ENCODE assay signal across 14 cellular contexts in the genomic region with DNA sequence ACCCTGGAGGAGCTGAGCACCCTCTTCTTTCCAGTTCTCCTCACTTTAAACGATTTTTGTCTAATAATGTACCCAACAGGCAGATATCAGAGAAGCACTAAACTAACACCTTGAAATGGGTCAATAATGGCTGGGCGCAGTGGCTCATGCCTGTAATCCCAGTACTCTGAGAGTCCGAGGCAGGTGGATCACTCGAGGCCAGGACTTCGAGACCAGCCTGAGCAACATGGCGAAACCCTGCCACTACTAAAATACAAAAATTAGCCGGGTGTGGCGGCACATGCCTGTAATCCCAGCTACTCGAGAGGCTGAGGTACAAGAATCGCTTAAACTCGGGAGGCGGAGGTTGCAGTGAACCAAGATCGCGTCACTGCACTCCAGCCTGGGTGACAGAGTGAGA. TPM values are rescaled to one million over a fixed set of nuclear protein-coding genes. Genes with fewer than 3 reads are reported as not detected.
A peak's percentile ranks its signal among the peaks of the same experiment; 100 is the strongest.
DNase-seq lines count a peak whose midpoint lies in the region; ATAC-seq and TF ChIP-seq lines count a peak whose summit lies in the region.
"Had no signal": no experiment of that assay in that cellular context is flagged by ENCODE, and none has a peak within 500 bp of the region (broad histone marks: within the 10 kb centered on the region; RNA-seq: fewer than 3 reads in every experiment).

No MANE protein-coding gene starts in this region.

- no peak overlapping the region for H3K4me3 Mint-ChIP-seq in Caco-2 (ENCODE audit: unreplicated experiment)
- H3K4me3 Mint-ChIP-seq: activated CD8-positive, alpha-beta T cell treated with anti-CD3 and anti-CD28 coated beads, Interleukin-2, amount 10 ng/mL, durations not matched to agents 7 days and 5 days; T-helper 2 cell treated with Interferon-gamma antibody and Interleukin-4, amounts not matched to agents 5 μg/mL and 100 μg/mL, for 36 hours had no signal

- no peaks in the 10 kb centered on the region for H3K27me3 ChIP-seq in Caco-2 (replicated peaks; ENCODE audit: control insufficient read depth, insufficient read depth, low read length)
- H3K27me3 ChIP-seq in ascending aorta: no peaks in the 10 kb centered on the region
- no peaks in the 10 kb centered on the region for H3K27me3 ChIP-seq in layer of hippocampus (ENCODE audit: control insufficient read depth, insufficient read depth, low read length)
- no peaks in the 10 kb centered on the region for H3K27me3 ChIP-seq in smooth muscle cell (ENCODE audit: low read depth)

- H3K9me3 ChIP-seq in Caco-2 (no peaks in the 10 kb centered on the region), ascending aorta (no peaks in the 10 kb centered on the region), smooth muscle cell (replicated peaks; ENCODE audit: low read depth) (no peaks in the 10 kb centered on the region)

- peaks cover 6% of the 10 kb centered on the region for H3F3A ChIP-seq in smooth muscle cell (ENCODE audit: low read depth)

- CTCF ChIA-PET in Caco-2 (lab: Charles Lee): no interaction called here

- H2AFZ ChIP-seq in smooth muscle cell (ENCODE audit: low read depth): no peak overlapping the region

- POLR2A ChIA-PET in Caco-2 (lab: Charles Lee): no interaction called here

- peak overlapping the region; percentile 92 for H3K27ac ChIP-seq in ascending aorta
- peak overlapping the region; percentile 71 for H3K27ac ChIP-seq in layer of hippocampus (ENCODE audit: low read depth, low read length)
- peak overlapping the region; percentile 79 for H3K27ac ChIP-seq in smooth muscle cell (ENCODE audit: low read depth)

- TF ChIP-seq CTCF in Caco-2 (IDR thresholded peaks at IDR 0.05; ENCODE audit: insufficient read depth in 1 of 2, low read depth in 1 of 2, low read length in 1 of 2, severe bottlenecking in 1 of 2, unreplicated experiment in 1 of 2): no peak
- TF ChIP-seq CTCF in ascending aorta (IDR thresholded peaks at IDR 0.05): no peak
- TF ChIP-seq CTCF in smooth muscle cell (IDR thresholded peaks at IDR 0.05; ENCODE audit: borderline replicate concordance, insufficient read depth, poor library complexity, severe bottlenecking): no peak

- peaks cover 52% of the 10 kb centered on the region for H4K20me1 ChIP-seq in smooth muscle cell (ENCODE audit: low read depth)

- H3K79me2 ChIP-seq in smooth muscle cell (ENCODE audit: low read depth): peaks cover 79% of the 10 kb centered on the region

- DNase-seq in Caco-2 (no peak), ascending aorta (ENCODE audit: low spot score in 2 of 2) (peak in 1 of 2 donors; percentile 63), smooth muscle cell (lab: John Stamatoyannopoulos, UW; ENCODE audit: unreplicated experiment) (no peak), DMS153 treated with DMSO at 0.1 percent for 48 hours (lab: John Stamatoyannopoulos, UW; ENCODE audit: unreplicated experiment) (no peak), cortex of kidney (lab: John Stamatoyannopoulos, UW) (no peak), NCI-H1105 (lab: John Stamatoyannopoulos, UW) (no peak)
- DNase-seq: activated CD8-positive, alpha-beta T cell treated with anti-CD3 and anti-CD28 coated beads, Interleukin-2, amount 10 ng/mL, durations not matched to agents 7 days and 5 days; erythroblast; NCI-H1417 treated with DMSO at 0.1 percent for 48 hours; NK-92 treated with Interleukin-12 subunit alpha and Interleukin-12 subunit beta, amount 100 ng/mL, for 24 hours had no signal

- no peak overlapping the region for H3K9ac ChIP-seq in smooth muscle cell (ENCODE audit: low read depth)

- BruUV-seq in Caco-2 (replicated peaks; lab: Mats Ljungman, UMichigan): no TSS peak

- H3K27me3 Mint-ChIP-seq in Caco-2 (ENCODE audit: insufficient read depth, unreplicated experiment): no peaks in the 10 kb centered on the region

- H3K36me3 ChIP-seq in Caco-2 (ENCODE audit: control insufficient read depth, insufficient read depth, low read length): no peaks in the 10 kb centered on the region
- no peaks in the 10 kb centered on the region for H3K36me3 ChIP-seq in ascending aorta
- H3K36me3 ChIP-seq in smooth muscle cell (ENCODE audit: low read depth): no peaks in the 10 kb centered on the region

- H3K4me3 ChIP-seq in Caco-2 (ENCODE audit: low read depth, low read length) (no peak overlapping the region), ascending aorta (peak overlapping the region in 1 of 2 donors; percentile 55), smooth muscle cell (no peak overlapping the region)
- H3K4me3 ChIP-seq: GM12878 had no signal

- H3K4me1 ChIP-seq in Caco-2 (peaks cover 69% of the 10 kb centered on the region), ascending aorta (peaks cover 24 to 68% of the 10 kb centered on the region in 2 donors), smooth muscle cell (ENCODE audit: low read depth) (peaks cover 50% of the 10 kb centered on the region)

- no peak for ATAC-seq in GM21786 (IDR thresholded peaks at IDR 0.05; ENCODE audit: unreplicated experiment)
- ATAC-seq: activated CD8-positive, alpha-beta T cell treated with anti-CD3 and anti-CD28 coated beads, Interleukin-2, amount 10 ng/mL, durations not matched to agents 7 days and 5 days; GM12878 had no signal

- 92% methylated on average over 14 of the region's 14 CpGs for WGBS in smooth muscle cell (ENCODE audit: low lambda C conversion rate)

- no peaks in the 10 kb centered on the region for H3K9me3 Mint-ChIP-seq in Caco-2 (ENCODE audit: unreplicated experiment)
- H3K9me3 Mint-ChIP-seq: T-helper 2 cell treated with Interferon-gamma antibody and Interleukin-4, amounts not matched to agents 5 μg/mL and 100 μg/mL, for 36 hours had no signal

- H3K4me1 Mint-ChIP-seq in Caco-2 (ENCODE audit: low read depth, unreplicated experiment): peaks cover 68% of the 10 kb centered on the region

- H3K4me2 ChIP-seq in smooth muscle cell: peak overlapping the region; percentile 73

- intact Hi-C loops in Caco-2 (cut with micrococcal nuclease; ENCODE audit: unreplicated experiment): no loop called here
- intact Hi-C loops in ascending aorta (cut with DNase I): loop anchor here (2.0 kb wide), 4 partner anchors 30 to 144 kb away; no protein-coding TSS in a partner anchor

- H3K36me3 Mint-ChIP-seq in Caco-2 (ENCODE audit: insufficient read depth, unreplicated experiment): no peaks in the 10 kb centered on the region

- H3K27ac Mint-ChIP-seq in Caco-2 (ENCODE audit: unreplicated experiment): peak overlapping the region; percentile 45
- H3K27ac Mint-ChIP-seq: activated CD8-positive, alpha-beta T cell treated with anti-CD3 and anti-CD28 coated beads, Interleukin-2, amount 10 ng/mL, durations not matched to agents 7 days and 5 days; T-helper 2 cell treated with Interferon-gamma antibody and Interleukin-4, amounts not matched to agents 5 μg/mL and 100 μg/mL, for 36 hours had no signal

RNA-seq across cellular contexts. Expression of a gene that starts 57.4 kb away (rescaled TPM):
- 39.9 TPM in 2 replicates for total RNA-seq in Caco-2 (2022)
- 34.8 TPM for total RNA-seq in ascending aorta
- total RNA-seq in smooth muscle cell: 6.5 and 9.8 TPM in 2 replicates
- polyA plus RNA-seq in smooth muscle cell: 3.1 and 5.0 TPM in 2 replicates
